27 cellular contexts compared by ENCODE assay signal in the genomic region with DNA sequence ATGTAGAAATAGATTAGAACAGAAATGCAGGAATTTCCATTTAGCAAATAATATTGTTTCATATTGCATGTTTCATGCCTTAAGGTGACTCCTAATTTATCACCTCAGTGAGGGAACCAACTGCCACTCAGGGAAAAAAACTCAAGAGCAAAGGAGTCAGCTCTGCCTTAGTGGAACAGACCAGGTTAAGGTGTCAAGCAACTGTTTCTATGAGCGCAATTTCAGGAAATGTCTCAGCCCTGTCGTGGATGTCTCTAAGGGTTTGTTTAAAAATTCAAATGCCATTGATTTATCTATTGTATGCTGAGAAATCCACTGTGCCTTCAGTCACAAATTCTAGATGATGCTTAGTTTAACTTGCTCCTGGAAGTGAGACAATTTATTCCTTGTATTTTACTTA.
"Had no signal": no experiment of that assay in that cellular context is flagged by ENCODE, and none has a peak within 500 bp of the region (broad histone marks: within the 10 kb centered on the region; RNA-seq: fewer than 3 reads in every experiment).

No MANE protein-coding gene starts in this region.

- H3K9me3 Mint-ChIP-seq: dendritic cell treated with granulocyte-macrophage colony-stimulating factor and Interleukin-4, amounts not matched to agents 40 ng/mL and 50 ng/mL, for 4 days; effector memory CD8-positive, alpha-beta T cell; endodermal cell had no signal

- H3K27me3 Mint-ChIP-seq: dendritic cell treated with granulocyte-macrophage colony-stimulating factor and Interleukin-4, amounts not matched to agents 40 ng/mL and 50 ng/mL, for 4 days had no signal

- H3K27ac Mint-ChIP-seq: dendritic cell treated with granulocyte-macrophage colony-stimulating factor and Interleukin-4, amounts not matched to agents 40 ng/mL and 50 ng/mL, for 4 days; effector memory CD8-positive, alpha-beta T cell; endodermal cell had no signal

- H3K4me1 Mint-ChIP-seq: endodermal cell had no signal

- ATAC-seq: effector memory CD8-positive, alpha-beta T cell; esophagus mucosa; foreskin keratinocyte; gastrocnemius medialis; gastroesophageal sphincter; heart left ventricle had no signal

- H3K4me1 ChIP-seq: colonic mucosa, esophagus muscularis mucosa, esophagus squamous epithelium, foreskin keratinocyte, gastrocnemius medialis, gastroesophageal sphincter, heart left ventricle had no signal

- H3K4me3 Mint-ChIP-seq: dendritic cell treated with granulocyte-macrophage colony-stimulating factor and Interleukin-4, amounts not matched to agents 40 ng/mL and 50 ng/mL, for 4 days; effector memory CD8-positive, alpha-beta T cell; endodermal cell had no signal

- H3K4me3 ChIP-seq: colonic mucosa, coronary artery, dorsolateral prefrontal cortex, esophagus muscularis mucosa, esophagus squamous epithelium, gastrocnemius medialis, gastroesophageal sphincter, heart left ventricle had no signal

- H3K36me3 ChIP-seq: colonic mucosa, esophagus muscularis mucosa, esophagus squamous epithelium, gastrocnemius medialis, gastroesophageal sphincter, heart left ventricle had no signal

- H3K27me3 ChIP-seq: colonic mucosa, dorsolateral prefrontal cortex, esophagus muscularis mucosa, esophagus squamous epithelium, gastrocnemius medialis, gastroesophageal sphincter, heart left ventricle had no signal

- FAIRE-seq: colon, endometrium, endothelial cell of umbilical vein, frontal cortex had no signal

- H3K9me3 ChIP-seq: colonic mucosa, esophagus muscularis mucosa, esophagus squamous epithelium, gastrocnemius medialis, gastroesophageal sphincter had no signal

- DNase-seq: colonic mucosa; cortex of kidney; dermis blood vessel endothelial cell; dorsolateral prefrontal cortex; effector CD4-positive, alpha-beta T cell; effector CD8-positive, alpha-beta T cell; effector memory CD4-positive, alpha-beta T cell; effector memory CD8-positive, alpha-beta T cell; endodermal cell; erythroblast; esophagus squamous epithelium; foreskin fibroblast; foreskin keratinocyte; gastrocnemius medialis; glutamatergic neuron; head of caudate nucleus; heart left ventricle had no signal

- H3K27ac ChIP-seq: colonic mucosa, coronary artery, dorsolateral prefrontal cortex, epithelial cell of prostate, esophagus muscularis mucosa, esophagus squamous epithelium, foreskin keratinocyte, gastrocnemius medialis, gastroesophageal sphincter, heart left ventricle had no signal
